Comparison of ENCODE assay signal across 8 cellular contexts in genomic region chr2:241355983-241356870, GRCh38. TPM values are rescaled to one million over a fixed set of nuclear protein-coding genes. Genes with fewer than 3 reads are reported as not detected.
DNase-seq lines count a peak whose midpoint lies in the region; TF ChIP-seq lines count a peak whose summit lies in the region.

Gene FARP2, plus strand, starts transcription at chr2:241356285. Its CDS starts 16,823 bp downstream, at chr2:241373108.

- peaks cover 2% of the 10 kb centered on the region; the same call in 1 of the 2 replicates for H3K27me3 Mint-ChIP-seq in HFFc6 (ENCODE audit: insufficient read depth)

- H3K4me1 ChIP-seq in neuron (ENCODE audit: insufficient read depth, low read length) = peaks cover 6% of the 10 kb centered on the region

- TF ChIP-seq CTCF in HFFc6 (IDR thresholded peaks at IDR 0.05) = peak; percentile 15; the same call in 1 of the 2 replicates

- H3K4me3 ChIP-seq in neuron (ENCODE audit: low read length) = peak within 1 kb of the TSS; percentile 94

- H3K36me3 ChIP-seq in neuron (ENCODE audit: insufficient read depth, low read length) = peaks cover 35% of the 10 kb centered on the region

- H3K4me3 Mint-ChIP-seq in HFFc6 = peak within 1 kb of the TSS; percentile 90

- H3K9me3 ChIP-seq in neuron (ENCODE audit: low read length) = no peaks in the 10 kb centered on the region

- H3K9me3 Mint-ChIP-seq in HFFc6 = no peaks in the 10 kb centered on the region

- peak within 1 kb of the TSS; percentile 71 for H3K27ac Mint-ChIP-seq in HFFc6

- in situ Hi-C loops in SK-MEL-5 (cut with HindIII; ENCODE audit: low pct_unique_long_range_greater_than_20kb, low sequenced_read_pairs) = no loop called here

- DNase-seq in GM04504 (ENCODE audit: low read depth) (peak; percentile 97), HFFc6 (peak; percentile 99), NAMALWA (ENCODE audit: low spot score) (peak; percentile 96), SK-MEL-5 (ENCODE audit: low read depth, low spot score) (peak; percentile 95), foreskin melanocyte (peak; percentile 96), stromal cell of bone marrow (ENCODE audit: low read depth) (peak; percentile 94)
- DNase-seq in activated naive CD4-positive, alpha-beta T cell treated with Interleukin-2 at 50 U/mL for 16 hours = peak; percentile 96

- H2AFZ ChIP-seq in neuron (ENCODE audit: low read depth, low read length) = peak within 1 kb of the TSS; percentile 22

- H3K36me3 Mint-ChIP-seq in HFFc6 (ENCODE audit: low read depth) = peaks cover 14% of the 10 kb centered on the region

- no peaks in the 10 kb centered on the region for H3K27me3 ChIP-seq in neuron (ENCODE audit: insufficient read depth, low read length)

- peaks cover 53% of the 10 kb centered on the region for H3K4me1 Mint-ChIP-seq in HFFc6 (ENCODE audit: low read depth)

RNA-seq across cellular contexts. Expression of gene FARP2, which starts in this region (rescaled TPM):
- total RNA-seq in HFFc6 (2021; fragmentation: NEBNext Ultra II Directional; extraction: Animal tissue kit (Norgen Biotek cat#: 25700)) = 10 to 100 TPM; 38.3 to 46.4 (median 41.9) TPM
- 335 and 344 TPM in 2 replicates for total RNA-seq in SK-MEL-5 (2014; rRNA removed; shearing (Covaris generic))
- 246 and 315 TPM in 2 replicates for polyA plus RNA-seq in SK-MEL-5 (2015; cell fraction: cytosol; rRNA removed)
- polyA plus RNA-seq in SK-MEL-5 (2015; cell fraction: nucleus; rRNA removed) = 499 and 550 TPM in 2 replicates

Comparison
In these comparisons a context has a peak if more than half of its experiments do, and no peak if none do; other contexts are left out.
1. Peak in every context shown above with its lines: DNase-seq and H3K4me3 ChIP-seq.